ENCODE assay signal across 9 cellular contexts in genomic region chr9:126558051-126558665, GRCh38. TPM values are rescaled to one million over a fixed set of nuclear protein-coding genes. Genes with fewer than 3 reads are reported as not detected.
DNase-seq lines count a peak whose midpoint lies in the region; ATAC-seq and TF ChIP-seq lines count a peak whose summit lies in the region.
"Had no signal": no experiment of that assay in that cellular context is flagged by ENCODE, and none has a peak within 500 bp of the region (broad histone marks: within the 10 kb centered on the region; RNA-seq: fewer than 3 reads in every experiment).

No MANE protein-coding gene starts in this region.

- H3K4me3 ChIP-seq in MM.1S (ENCODE audit: low read length) (no peak overlapping the region), spleen (no peak overlapping the region)

- H3K27me3 Mint-ChIP-seq in T-helper 17 cell: peaks cover 43% of the 10 kb centered on the region

- H3K4me3 Mint-ChIP-seq in T-helper 17 cell: no peak overlapping the region
- H3K4me3 Mint-ChIP-seq: activated naive CD8-positive, alpha-beta T cell had no signal

- H3K9ac ChIP-seq in MM.1S (ENCODE audit: low read length): no peak overlapping the region

- H3K27ac ChIP-seq in MM.1S (ENCODE audit: low read length) (no peak overlapping the region), spleen (no peak overlapping the region)

- DNase-seq in Daoy (ENCODE audit: low read depth) (peak; percentile 74), MM.1S (peak; percentile 74), T-helper 17 cell (peak; percentile 48 to 64 (median 49)), amygdala (lab: John Stamatoyannopoulos, UW) (peak in 39 of 56 donors; percentile 2 to 69 (median 20)), hepatic stellate cell (ENCODE audit: low spot score) (peak; percentile 65), spleen (peak; percentile 90)

- peak; percentile 89 for TF ChIP-seq CTCF in MM.1S (IDR thresholded peaks at IDR 0.05; ENCODE audit: low read length)
- TF ChIP-seq CTCF in spleen (IDR thresholded peaks at IDR 0.05 in 8 of 11, conservative IDR thresholded peaks at IDR 0.05 in 3 of 11): peak; percentile 86 to 97 (median 94)

- H3K9me2 ChIP-seq in MM.1S (replicated peaks; ENCODE audit: insufficient read depth, low read length): no peaks in the 10 kb centered on the region

- no peaks in the 10 kb centered on the region for H4K20me1 ChIP-seq in MM.1S (ENCODE audit: insufficient read depth, low read length)

- H3K36me3 Mint-ChIP-seq in T-helper 17 cell (ENCODE audit: low read depth): peaks cover 3% of the 10 kb centered on the region
- H3K36me3 Mint-ChIP-seq: activated naive CD8-positive, alpha-beta T cell had no signal

- TF ChIP-seq POLR2A in spleen (IDR thresholded peaks at IDR 0.05): no peak

- H3K4me1 Mint-ChIP-seq in T-helper 17 cell: peaks cover 5% of the 10 kb centered on the region

- no peak overlapping the region for H3K4me2 ChIP-seq in MM.1S (ENCODE audit: low read depth, low read length)

- WGBS in spleen, 5 donors: 17 to 30% (median 24%) methylated on average over 4 to 6 of the region's 6 CpGs

- H3K27me3 ChIP-seq in MM.1S (replicated peaks; ENCODE audit: insufficient read depth, low read length): peaks cover 54% of the 10 kb centered on the region
- H3K27me3 ChIP-seq in spleen (replicated peaks in 1 of 7): peaks cover 0 to 38% (median 11%) of the 10 kb centered on the region in 7 donors

- ATAC-seq in T-helper 17 cell (peak; percentile 81), HG02623 (IDR thresholded peaks at IDR 0.05; ENCODE audit: unreplicated experiment) (no peak), GM21825 (IDR thresholded peaks at IDR 0.05; ENCODE audit: unreplicated experiment) (no peak)

- no peaks in the 10 kb centered on the region for H3F3A ChIP-seq in MM.1S (ENCODE audit: insufficient read depth, low read length)

- no peaks in the 10 kb centered on the region for H3K36me3 ChIP-seq in MM.1S (replicated peaks; ENCODE audit: insufficient read depth, low read length)
- no peaks in the 10 kb centered on the region for H3K36me3 ChIP-seq in spleen

- no peak overlapping the region for H3K27ac Mint-ChIP-seq in T-helper 17 cell
- H3K27ac Mint-ChIP-seq: activated naive CD8-positive, alpha-beta T cell had no signal

- H2AFZ ChIP-seq in MM.1S (ENCODE audit: low read length): no peak overlapping the region

- H3K4me1 ChIP-seq in MM.1S (ENCODE audit: low read length): no peaks in the 10 kb centered on the region
- peaks cover 0 to 9% (median 0%) of the 10 kb centered on the region in 6 donors for H3K4me1 ChIP-seq in spleen

- H3K79me2 ChIP-seq in MM.1S (ENCODE audit: low read length): no peaks in the 10 kb centered on the region

- intact Hi-C loops in spleen (cut with DNase I; ENCODE audit: low total_unique reads): no loop called here

- H3K9me3 ChIP-seq in MM.1S (replicated peaks; ENCODE audit: insufficient read depth, low read length): no peaks in the 10 kb centered on the region
- H3K9me3 ChIP-seq in T-helper 17 cell (ENCODE audit: control insufficient read depth, low read length, poor library complexity, severe bottlenecking): no peaks in the 10 kb centered on the region
- no peaks in the 10 kb centered on the region for H3K9me3 ChIP-seq in spleen

RNA-seq across cellular contexts. Expression of gene LMX1B, which starts 55.6 kb away (rescaled TPM):
- total RNA-seq in Daoy (2014; rRNA removed; shearing (Covaris generic)): 1.5 and 4.6 TPM in 2 replicates
- total RNA-seq in T-helper 17 cell (not detected), spleen (under 1 TPM in 1 of 7 donors, not detected in 6; 0.25 TPM)
- polyA plus RNA-seq in spleen: under 1 TPM in 1 of 3 donors, not detected in 2; 0.02 TPM

Comparison
In these comparisons a context has a peak if more than half of its experiments do, and no peak if none do; other contexts are left out.
1. DNase-seq: peak in every context shown above with its lines; median percentile 90 in spleen; 74 in Daoy; 74 in MM.1S; 65 in hepatic stellate cell; 49 in T-helper 17 cell; 20 in amygdala.